In the genomic region with DNA sequence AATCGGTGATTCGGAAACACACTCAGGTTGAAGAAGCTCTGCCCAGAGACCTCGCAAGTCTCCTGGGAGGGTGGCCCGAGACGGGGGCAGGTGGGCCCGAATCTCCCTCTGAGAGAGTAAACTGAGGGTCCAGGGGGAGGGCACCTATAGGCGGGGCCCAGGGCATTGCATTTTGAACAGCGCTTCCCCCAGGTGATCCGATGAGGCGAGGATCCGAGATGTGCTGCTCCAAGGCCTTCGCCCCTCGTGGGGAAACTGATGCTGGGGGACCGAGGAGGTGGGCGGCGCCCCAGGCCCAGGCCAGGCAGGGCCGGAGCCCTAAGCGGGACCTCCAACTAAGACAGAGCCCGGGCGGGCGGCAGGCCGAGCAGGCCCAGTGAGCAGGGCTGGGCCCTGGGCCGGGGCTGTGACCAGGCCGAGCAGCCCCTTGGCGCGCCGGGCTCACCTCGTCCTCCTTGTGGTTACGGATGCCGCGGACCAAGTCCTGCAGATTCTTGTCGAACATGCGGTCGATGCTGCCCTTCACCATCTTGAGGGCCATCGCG, we compare ENCODE assay signal across 6 cellular contexts. TPM values are rescaled to one million over a fixed set of nuclear protein-coding genes. Genes with fewer than 3 reads are reported as not detected.
DNase-seq lines count a peak whose midpoint lies in the region; ATAC-seq and TF ChIP-seq lines count a peak whose summit lies in the region.

No MANE protein-coding gene starts in this region.

- no peaks in the 10 kb centered on the region for H3K9me3 Mint-ChIP-seq in activated T-cell treated with anti-CD3 and anti-CD28 coated beads, Interleukin-2, amount 50 U/mL, for 72 hours

- no peak for TF ChIP-seq RAD21 in liver (IDR thresholded peaks at IDR 0.05)

- peak overlapping the region; percentile 82 to 91 for H3K4me3 Mint-ChIP-seq in activated T-cell treated with anti-CD3 and anti-CD28 coated beads, Interleukin-2, amount 50 U/mL, for 72 hours

- H3K27ac ChIP-seq in liver (ENCODE audit: low read depth in 1 of 2, low read length in 2 of 2) = peak overlapping the region; percentile 72 to 78

- H3K9me3 ChIP-seq in BE2C (no peaks in the 10 kb centered on the region), liver (ENCODE audit: control insufficient read depth in 4 of 4, low read length in 3 of 4) (no peaks in the 10 kb centered on the region)

- H3K4me1 Mint-ChIP-seq in activated T-cell treated with anti-CD3 and anti-CD28 coated beads, Interleukin-2, amount 50 U/mL, for 72 hours (ENCODE audit: low read depth) = peaks cover 54% of the 10 kb centered on the region

- H3K36me3 ChIP-seq in BE2C (peaks cover 20% of the 10 kb centered on the region), liver (ENCODE audit: control insufficient read depth in 4 of 4, insufficient read depth in 3 of 4, low read depth in 1 of 4, low read length in 3 of 4) (no peaks in the 10 kb centered on the region)

- TF ChIP-seq CTCF in BE2C (IDR thresholded peaks at IDR 0.05; ENCODE audit: low read depth, low read length) (no peak), liver (IDR thresholded peaks at IDR 0.05; ENCODE audit: low read depth, low read length, missing input control) (no peak)

- no peaks in the 10 kb centered on the region for H3K27me3 Mint-ChIP-seq in activated T-cell treated with anti-CD3 and anti-CD28 coated beads, Interleukin-2, amount 50 U/mL, for 72 hours (ENCODE audit: low read depth)

- peaks cover 0 to 1% of the 10 kb centered on the region in 2 donors for H3K36me3 Mint-ChIP-seq in activated T-cell treated with anti-CD3 and anti-CD28 coated beads, Interleukin-2, amount 50 U/mL, for 72 hours (ENCODE audit: insufficient read depth in 2 of 2)

- ATAC-seq in HG02610 (IDR thresholded peaks at IDR 0.05; ENCODE audit: unreplicated experiment) (peak; percentile 6), GM19455 (IDR thresholded peaks at IDR 0.05; ENCODE audit: unreplicated experiment) (no peak)
- ATAC-seq in activated T-cell treated with anti-CD3 and anti-CD28 coated beads, Interleukin-2, amount 50 U/mL, for 72 hours (replicated peaks in 1 of 2) = peak; percentile 3 to 6

- H3K9ac ChIP-seq in liver (ENCODE audit: low read depth in 1 of 2, low read length in 2 of 2) = peak overlapping the region; percentile 90 to 91

- peaks cover 9% of the 10 kb centered on the region for H3K4me1 ChIP-seq in BE2C
- peaks cover 9 to 39% (median 27%) of the 10 kb centered on the region in 4 donors for H3K4me1 ChIP-seq in liver (ENCODE audit: control insufficient read depth in 4 of 4, insufficient read depth in 4 of 4, low read length in 3 of 4)

- H3K27me3 ChIP-seq in BE2C (no peaks in the 10 kb centered on the region), liver (ENCODE audit: control insufficient read depth in 4 of 4, insufficient read depth in 4 of 4, low read length in 3 of 4) (no peaks in the 10 kb centered on the region)

- H3K27ac Mint-ChIP-seq in activated T-cell treated with anti-CD3 and anti-CD28 coated beads, Interleukin-2, amount 50 U/mL, for 72 hours = no peak overlapping the region

- WGBS in liver = under 1% methylated on average over 36 of the region's 36 CpGs

- no peak for DNase-seq in BE2C
- DNase-seq in activated T-cell treated with anti-CD3 and anti-CD28 coated beads, Interleukin-2, amount 50 U/mL, for 72 hours = peak; percentile 28 to 34
- DNase-seq in NCI-H345 (lab: John Stamatoyannopoulos, UW) = no peak

- peak overlapping the region; percentile 97 for H3K4me3 ChIP-seq in BE2C (ENCODE audit: low read depth, low read length)
- H3K4me3 ChIP-seq in liver (ENCODE audit: low read depth in 1 of 3, low read length in 3 of 3) = peak overlapping the region; percentile 87 to 94 (median 92)

TF ChIP-seq in liver, 16 proteins besides CTCF, POLR2A, EP300 and RAD21:
- no peak for TF ChIP-seq SP1 (IDR thresholded peaks at IDR 0.05)
- no peak for TF ChIP-seq FOXA1 (IDR thresholded peaks at IDR 0.05)
- TF ChIP-seq, protein P1, sequence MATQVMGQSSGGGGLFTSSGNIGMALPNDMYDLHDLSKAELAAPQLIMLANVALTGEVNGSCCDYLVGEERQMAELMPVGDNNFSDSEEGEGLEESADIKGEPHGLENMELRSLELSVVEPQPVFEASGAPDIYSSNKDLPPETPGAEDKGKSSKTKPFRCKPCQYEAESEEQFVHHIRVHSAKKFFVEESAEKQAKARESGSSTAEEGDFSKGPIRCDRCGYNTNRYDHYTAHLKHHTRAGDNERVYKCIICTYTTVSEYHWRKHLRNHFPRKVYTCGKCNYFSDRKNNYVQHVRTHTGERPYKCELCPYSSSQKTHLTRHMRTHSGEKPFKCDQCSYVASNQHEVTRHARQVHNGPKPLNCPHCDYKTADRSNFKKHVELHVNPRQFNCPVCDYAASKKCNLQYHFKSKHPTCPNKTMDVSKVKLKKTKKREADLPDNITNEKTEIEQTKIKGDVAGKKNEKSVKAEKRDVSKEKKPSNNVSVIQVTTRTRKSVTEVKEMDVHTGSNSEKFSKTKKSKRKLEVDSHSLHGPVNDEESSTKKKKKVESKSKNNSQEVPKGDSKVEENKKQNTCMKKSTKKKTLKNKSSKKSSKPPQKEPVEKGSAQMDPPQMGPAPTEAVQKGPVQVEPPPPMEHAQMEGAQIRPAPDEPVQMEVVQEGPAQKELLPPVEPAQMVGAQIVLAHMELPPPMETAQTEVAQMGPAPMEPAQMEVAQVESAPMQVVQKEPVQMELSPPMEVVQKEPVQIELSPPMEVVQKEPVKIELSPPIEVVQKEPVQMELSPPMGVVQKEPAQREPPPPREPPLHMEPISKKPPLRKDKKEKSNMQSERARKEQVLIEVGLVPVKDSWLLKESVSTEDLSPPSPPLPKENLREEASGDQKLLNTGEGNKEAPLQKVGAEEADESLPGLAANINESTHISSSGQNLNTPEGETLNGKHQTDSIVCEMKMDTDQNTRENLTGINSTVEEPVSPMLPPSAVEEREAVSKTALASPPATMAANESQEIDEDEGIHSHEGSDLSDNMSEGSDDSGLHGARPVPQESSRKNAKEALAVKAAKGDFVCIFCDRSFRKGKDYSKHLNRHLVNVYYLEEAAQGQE (IDR thresholded peaks at IDR 0.05) = no peak
- no peak for TF ChIP-seq HNF4G (IDR thresholded peaks at IDR 0.05)
- TF ChIP-seq, protein P2, sequence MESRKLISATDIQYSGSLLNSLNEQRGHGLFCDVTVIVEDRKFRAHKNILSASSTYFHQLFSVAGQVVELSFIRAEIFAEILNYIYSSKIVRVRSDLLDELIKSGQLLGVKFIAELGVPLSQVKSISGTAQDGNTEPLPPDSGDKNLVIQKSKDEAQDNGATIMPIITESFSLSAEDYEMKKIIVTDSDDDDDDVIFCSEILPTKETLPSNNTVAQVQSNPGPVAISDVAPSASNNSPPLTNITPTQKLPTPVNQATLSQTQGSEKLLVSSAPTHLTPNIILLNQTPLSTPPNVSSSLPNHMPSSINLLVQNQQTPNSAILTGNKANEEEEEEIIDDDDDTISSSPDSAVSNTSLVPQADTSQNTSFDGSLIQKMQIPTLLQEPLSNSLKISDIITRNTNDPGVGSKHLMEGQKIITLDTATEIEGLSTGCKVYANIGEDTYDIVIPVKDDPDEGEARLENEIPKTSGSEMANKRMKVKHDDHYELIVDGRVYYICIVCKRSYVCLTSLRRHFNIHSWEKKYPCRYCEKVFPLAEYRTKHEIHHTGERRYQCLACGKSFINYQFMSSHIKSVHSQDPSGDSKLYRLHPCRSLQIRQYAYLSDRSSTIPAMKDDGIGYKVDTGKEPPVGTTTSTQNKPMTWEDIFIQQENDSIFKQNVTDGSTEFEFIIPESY (IDR thresholded peaks at IDR 0.05) = no peak
- TF ChIP-seq GABPA (IDR thresholded peaks at IDR 0.05 in 1 of 2, conservative IDR thresholded peaks at IDR 0.05 in 1 of 2) = no peak
- TF ChIP-seq HNF4A (conservative IDR thresholded peaks at IDR 0.05) = no peak

RNA-seq across cellular contexts. Expression of a gene that starts 0.5 kb away (rescaled TPM):
- 254 TPM for polyA plus RNA-seq in BE2C (2012; ENCODE audit: insufficient read depth, insufficient read length, low read depth)
- 100 to 1,000 TPM; 111 to 114 TPM for total RNA-seq in activated T-cell treated with anti-CD3 and anti-CD28 coated beads, Interleukin-2, amount 50 U/mL, for 72 hours
- total RNA-seq in liver = 10 to 100 TPM; 42.6 to 76.6 TPM
- 10 to 100 TPM; 21.7 to 79.8 TPM for polyA plus RNA-seq in liver

RNA-seq across cellular contexts. Expression of a gene that starts 12.9 kb away (rescaled TPM):
- 84.6 TPM for polyA plus RNA-seq in BE2C (2012; ENCODE audit: insufficient read depth, insufficient read length, low read depth)
- total RNA-seq in activated T-cell treated with anti-CD3 and anti-CD28 coated beads, Interleukin-2, amount 50 U/mL, for 72 hours = 10 to 100 TPM; 50.4 to 55.4 TPM
- total RNA-seq in liver = 1 to 10 TPM; 6.7 to 9.9 TPM
- 1 to 10 TPM; 3.4 to 6.9 TPM for polyA plus RNA-seq in liver

RNA-seq across cellular contexts. Expression of a gene that starts 54.2 kb away (rescaled TPM):
- polyA plus RNA-seq in BE2C (2012; ENCODE audit: insufficient read depth, insufficient read length, low read depth) = not detected
- 10 to 100 TPM; 28.5 to 36.9 TPM for total RNA-seq in activated T-cell treated with anti-CD3 and anti-CD28 coated beads, Interleukin-2, amount 50 U/mL, for 72 hours
- total RNA-seq in liver = 1 to 10 TPM; 1.2 TPM
- 1 to 10 TPM; 1.3 to 1.4 TPM for polyA plus RNA-seq in liver

RNA-seq across cellular contexts. Expression of a gene that starts 54.7 kb away (rescaled TPM):
- 9.7 TPM for polyA plus RNA-seq in BE2C (2012; ENCODE audit: insufficient read depth, insufficient read length, low read depth)
- 100 to 1,000 TPM; 129 to 134 TPM for total RNA-seq in activated T-cell treated with anti-CD3 and anti-CD28 coated beads, Interleukin-2, amount 50 U/mL, for 72 hours
- total RNA-seq in liver = 1 to 10 TPM; 7.9 to 8.7 TPM
- polyA plus RNA-seq in liver = 1 to 10 TPM; 3.4 to 5.2 TPM

Comparison
In these comparisons a context has a peak if more than half of its experiments do, and no peak if none do; other contexts are left out.
1. DNase-seq: peak in activated T-cell treated with anti-CD3 and anti-CD28 coated beads, Interleukin-2, amount 50 U/mL, for 72 hours (2 of 2); none in BE2C (single experiment) and NCI-H345 (single experiment).
2. RNA of a gene that starts 12.9 kb away (total RNA-seq): 50.4 to 55.4 TPM in activated T-cell treated with anti-CD3 and anti-CD28 coated beads, Interleukin-2, amount 50 U/mL, for 72 hours; 6.7 to 9.9 TPM in liver; every median in the first group is over 4 times any median in the second.
3. RNA of a gene that starts 54.2 kb away (total RNA-seq): 28.5 to 36.9 TPM in activated T-cell treated with anti-CD3 and anti-CD28 coated beads, Interleukin-2, amount 50 U/mL, for 72 hours; 1.2 TPM in liver; every median in the first group is over 10 times any median in the second.